Comparison of ENCODE assay signal across 8 cellular contexts in genomic region chr12:60494249-60494648, GRCh38.
DNase-seq lines count a peak whose midpoint lies in the region; ATAC-seq lines count a peak whose summit lies in the region.

No MANE protein-coding gene starts in this region.

- DNase-seq in AG20443 (ENCODE audit: low spot score) (peak; percentile 52), HCEC 1CT (peak; percentile 56), OCI-M1 (lab: John Stamatoyannopoulos, UW) (peak; percentile 68), fibroblast of the conjunctiva (ENCODE audit: low read depth) (peak; percentile 51), T1000 (lab: John Stamatoyannopoulos, UW) (no peak)

- ATAC-seq in GM19023 (IDR thresholded peaks at IDR 0.05; ENCODE audit: unreplicated experiment) (no peak), GM19467 (IDR thresholded peaks at IDR 0.05; ENCODE audit: unreplicated experiment) (no peak), GM21423 (IDR thresholded peaks at IDR 0.05; ENCODE audit: unreplicated experiment) (no peak)
